ENCODE assay signal across 10 cellular contexts in the genomic region with DNA sequence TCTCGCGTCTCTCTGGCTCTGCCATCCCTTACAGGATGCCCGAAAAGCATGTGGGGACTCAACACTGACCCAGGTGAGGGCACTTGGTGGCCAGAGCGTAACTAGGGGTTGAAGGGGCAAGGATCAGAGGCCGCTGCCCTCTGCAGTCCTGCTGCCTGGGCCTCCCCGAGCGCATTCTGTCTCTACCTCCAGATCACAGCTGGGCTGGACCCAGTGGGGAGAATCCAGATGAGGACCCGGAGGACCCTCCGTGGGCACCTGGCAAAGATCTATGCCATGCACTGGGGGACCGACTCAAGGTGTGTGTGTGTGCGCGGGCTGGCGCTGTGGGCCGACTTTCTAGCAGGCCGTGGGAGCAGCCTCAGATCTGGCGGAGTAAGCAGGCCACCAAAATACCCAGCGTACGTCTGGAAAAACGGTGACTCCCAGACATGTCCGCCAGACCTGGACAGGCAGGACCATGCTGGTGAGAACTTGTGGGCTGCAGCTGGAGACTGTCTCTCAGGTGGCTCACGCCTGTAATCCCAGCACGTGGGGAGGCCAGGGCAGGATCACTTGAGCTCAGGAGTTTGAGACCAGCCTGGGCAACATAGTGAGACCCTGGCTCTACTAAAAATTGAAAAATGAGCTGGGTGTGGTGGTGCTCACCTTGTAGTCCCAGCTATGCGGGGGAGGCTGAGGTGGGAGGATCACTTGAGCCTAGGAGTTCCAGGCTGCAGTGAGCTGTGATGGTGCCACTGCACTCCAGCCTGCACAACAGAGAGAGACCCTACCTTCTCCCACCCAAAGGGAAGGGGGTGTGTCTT. TPM values are rescaled to one million over a fixed set of nuclear protein-coding genes. Genes with fewer than 3 reads are reported as not detected.
DNase-seq lines count a peak whose midpoint lies in the region; ATAC-seq and TF ChIP-seq lines count a peak whose summit lies in the region.
"Had no signal": no experiment of that assay in that cellular context is flagged by ENCODE, and none has a peak within 500 bp of the region (broad histone marks: within the 10 kb centered on the region; RNA-seq: fewer than 3 reads in every experiment).

No MANE protein-coding gene starts in this region.

- H3K4me3 ChIP-seq in HAP-1 (peak overlapping the region; percentile 97), right cardiac atrium (ENCODE audit: low read length) (peak overlapping the region; percentile 96), spleen (peak overlapping the region in 7 of 8 donors; percentile 86 to 98 (median 92))

- intact Hi-C loops in right cardiac atrium (cut with DNase I), result loop anchor here in 1 of 4 donors (10.0 kb wide), 2 partner anchors 62 to 92 kb away; a partner anchor contains a TSS
- intact Hi-C loops in spleen (cut with DNase I; ENCODE audit: low total_unique reads), result loop anchor here (10.0 kb wide), 1 partner anchor 62 kb away; a partner anchor contains a TSS

- no peaks in the 10 kb centered on the region for H3K27me3 Mint-ChIP-seq in activated naive CD8-positive, alpha-beta T cell treated with anti-CD3 and anti-CD28 coated beads for 36 hours

- H3K36me3 ChIP-seq in HAP-1 (replicated peaks), result peaks cover 50% of the 10 kb centered on the region
- H3K36me3 ChIP-seq in spleen, result peaks cover 0 to 57% (median 53%) of the 10 kb centered on the region in 6 donors

- H3K27me3 ChIP-seq in HAP-1 (ENCODE audit: low read depth) (no peaks in the 10 kb centered on the region), right cardiac atrium (ENCODE audit: control insufficient read depth, insufficient read depth) (no peaks in the 10 kb centered on the region), spleen (replicated peaks in 1 of 7) (no peaks in the 10 kb centered on the region)

- H3K27ac Mint-ChIP-seq in activated naive CD8-positive, alpha-beta T cell treated with anti-CD3 and anti-CD28 coated beads for 36 hours, result peak overlapping the region; percentile 87

- peaks cover 25% of the 10 kb centered on the region for H3K4me1 Mint-ChIP-seq in activated naive CD8-positive, alpha-beta T cell treated with anti-CD3 and anti-CD28 coated beads for 36 hours

- H3K4me1 ChIP-seq in HAP-1 (peaks cover 4% of the 10 kb centered on the region), right cardiac atrium (ENCODE audit: control insufficient read depth, insufficient read depth, low read length) (peaks cover 2% of the 10 kb centered on the region), spleen (peaks cover 7 to 73% (median 50%) of the 10 kb centered on the region in 6 donors)

- in situ Hi-C loops in HAP-1 (cut with MboI; ENCODE audit: low sequenced_read_pairs), result no loop called here

- H3K9me3 Mint-ChIP-seq in activated naive CD8-positive, alpha-beta T cell treated with anti-CD3 and anti-CD28 coated beads for 36 hours, result no peaks in the 10 kb centered on the region

- H3K9me3 ChIP-seq in HAP-1 (no peaks in the 10 kb centered on the region), right cardiac atrium (ENCODE audit: control insufficient read depth, low read length) (no peaks in the 10 kb centered on the region), spleen (no peaks in the 10 kb centered on the region)

- no peak for TF ChIP-seq POLR2A in spleen (IDR thresholded peaks at IDR 0.05)

- WGBS in right cardiac atrium, result 80% methylated on average over 23 of the region's 23 CpGs
- 84 to 91% (median 86%) methylated on average over 21 to 23 of the region's 23 CpGs for WGBS in spleen, 5 donors

- ATAC-seq in right cardiac atrium (no peak), HG03442 (IDR thresholded peaks at IDR 0.05; ENCODE audit: unreplicated experiment) (no peak), HG03039 (IDR thresholded peaks at IDR 0.05; ENCODE audit: unreplicated experiment) (no peak)

- DNase-seq in HAP-1 (ENCODE audit: low spot score in 2 of 2) (no peak), right cardiac atrium (peak in 2 of 3 donors; percentile 55 to 59), spleen (peak; percentile 85), SHP77 (lab: John Stamatoyannopoulos, UW) (no peak), HUDEP-2 (lab: John Stamatoyannopoulos, UW; ENCODE audit: unreplicated experiment in 76 of 76) (no peak)
- no peak for DNase-seq in activated naive CD8-positive, alpha-beta T cell treated with anti-CD3 and anti-CD28 coated beads for 36 hours

- no peak for TF ChIP-seq CTCF in spleen (IDR thresholded peaks at IDR 0.05 in 8 of 11, conservative IDR thresholded peaks at IDR 0.05 in 3 of 11)

- H3K36me3 Mint-ChIP-seq in activated naive CD8-positive, alpha-beta T cell treated with anti-CD3 and anti-CD28 coated beads for 36 hours, result peaks cover 20% of the 10 kb centered on the region

- H3K4me3 Mint-ChIP-seq in activated naive CD8-positive, alpha-beta T cell treated with anti-CD3 and anti-CD28 coated beads for 36 hours, result peak overlapping the region; percentile 88

- peak overlapping the region; percentile 33 for H3K27ac ChIP-seq in right cardiac atrium (ENCODE audit: low read length)
- peak overlapping the region; percentile 97 to 100 (median 99) for H3K27ac ChIP-seq in spleen

RNA-seq across cellular contexts. Expression of a gene that starts 3.2 kb away (rescaled TPM):
- total RNA-seq in activated naive CD8-positive, alpha-beta T cell treated with anti-CD3 and anti-CD28 coated beads for 36 hours, result 100 to 1,000 TPM; 200 to 202 TPM
- 100 to 1,000 TPM; 128 to 160 (median 132) TPM for total RNA-seq in right cardiac atrium
- 115 TPM for polyA plus RNA-seq in right cardiac atrium
- total RNA-seq in spleen, result 100 to 1,000 TPM; 207 to 342 (median 270) TPM
- 100 to 1,000 TPM; 104 to 195 (median 121) TPM for polyA plus RNA-seq in spleen

RNA-seq across cellular contexts. Expression of a gene that starts 17.3 kb away (rescaled TPM):
- 10 to 100 TPM; 41.9 to 45.2 TPM for total RNA-seq in activated naive CD8-positive, alpha-beta T cell treated with anti-CD3 and anti-CD28 coated beads for 36 hours
- total RNA-seq in right cardiac atrium, result 10 to 100 TPM; 26.7 to 39.6 (median 32.7) TPM
- 26.2 TPM for polyA plus RNA-seq in right cardiac atrium
- total RNA-seq in spleen, result 100 to 1,000 TPM in 1 of 7 donors, 10 to 100 TPM in 6; 35.3 to 102 (median 71.5) TPM
- 10 to 100 TPM; 15.4 to 56.2 (median 36.0) TPM for polyA plus RNA-seq in spleen

RNA-seq across cellular contexts. Expression of a gene that starts 20.5 kb away (rescaled TPM):
- not detected for total RNA-seq in activated naive CD8-positive, alpha-beta T cell treated with anti-CD3 and anti-CD28 coated beads for 36 hours
- total RNA-seq in right cardiac atrium, result not detected
- polyA plus RNA-seq in right cardiac atrium, result not detected
- not detected for total RNA-seq in spleen
- polyA plus RNA-seq in spleen, result not detected
- total RNA-seq: lower leg skin, SK-MEL-5 had no signal

RNA-seq across cellular contexts. Expression of a gene that starts 29.2 kb away (rescaled TPM):
- 10 to 100 TPM; 84.5 to 85.6 TPM for total RNA-seq in activated naive CD8-positive, alpha-beta T cell treated with anti-CD3 and anti-CD28 coated beads for 36 hours
- 10 to 100 TPM; 21.4 to 26.4 (median 24.2) TPM for total RNA-seq in right cardiac atrium
- 37.2 TPM for polyA plus RNA-seq in right cardiac atrium
- 10 to 100 TPM; 14.9 to 22.8 (median 17.2) TPM for total RNA-seq in spleen
- polyA plus RNA-seq in spleen, result 10 to 100 TPM; 30.6 to 39.1 (median 38.2) TPM

RNA-seq across cellular contexts. Expression of a gene that starts 35.4 kb away (rescaled TPM):
- total RNA-seq in activated naive CD8-positive, alpha-beta T cell treated with anti-CD3 and anti-CD28 coated beads for 36 hours, result 10 to 100 TPM; 10.9 to 11.1 TPM
- under 1 TPM in 3 of 4 donors, not detected in 1; 0.25 to 0.41 (median 0.26) TPM for total RNA-seq in right cardiac atrium
- 0.14 TPM for polyA plus RNA-seq in right cardiac atrium
- 1 to 10 TPM; 1.9 to 6.6 (median 2.4) TPM for total RNA-seq in spleen
- 1 to 10 TPM; 1.7 to 1.9 (median 1.8) TPM for polyA plus RNA-seq in spleen

Comparison
In these comparisons a context has a peak if more than half of its experiments do, and no peak if none do; other contexts are left out.
1. DNase-seq: peak in right cardiac atrium (2 of 3) and spleen (single experiment); none in HAP-1 (0 of 2), activated naive CD8-positive, alpha-beta T cell treated with anti-CD3 and anti-CD28 coated beads for 36 hours (single experiment), SHP77 (0 of 2) and HUDEP-2 (0 of 76).
2. Peak in every context shown above with its lines, with median percentiles within 50 percentile points of each other: H3K4me3 ChIP-seq.